In the genomic region with DNA sequence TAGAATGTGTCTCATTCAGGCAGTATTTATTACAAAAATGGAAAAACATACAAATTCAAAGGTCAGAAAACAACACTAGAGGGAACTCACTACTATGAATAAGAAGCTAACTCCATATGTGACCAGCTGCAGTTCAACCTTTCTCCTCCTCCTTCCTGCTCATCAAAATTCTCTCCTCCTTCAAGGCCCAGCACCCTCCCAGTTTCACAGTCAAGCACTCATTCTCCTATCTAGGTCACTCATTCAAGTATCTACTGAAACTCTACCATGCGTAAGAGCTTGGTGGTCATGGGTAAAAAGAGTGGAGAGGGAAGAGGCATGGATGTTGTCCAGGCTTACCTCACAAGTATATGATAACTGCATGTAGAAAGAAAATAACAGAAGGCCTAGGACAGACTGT, we compare ENCODE assay signal across 1 cellular context.
TF ChIP-seq lines count a peak whose summit lies in the region.

No MANE protein-coding gene starts in this region.

TF ChIP-seq in GM23338, 12 proteins besides CTCF, POLR2A, EP300 and RAD21 (continued from another document):
- TF ChIP-seq, protein P1, sequence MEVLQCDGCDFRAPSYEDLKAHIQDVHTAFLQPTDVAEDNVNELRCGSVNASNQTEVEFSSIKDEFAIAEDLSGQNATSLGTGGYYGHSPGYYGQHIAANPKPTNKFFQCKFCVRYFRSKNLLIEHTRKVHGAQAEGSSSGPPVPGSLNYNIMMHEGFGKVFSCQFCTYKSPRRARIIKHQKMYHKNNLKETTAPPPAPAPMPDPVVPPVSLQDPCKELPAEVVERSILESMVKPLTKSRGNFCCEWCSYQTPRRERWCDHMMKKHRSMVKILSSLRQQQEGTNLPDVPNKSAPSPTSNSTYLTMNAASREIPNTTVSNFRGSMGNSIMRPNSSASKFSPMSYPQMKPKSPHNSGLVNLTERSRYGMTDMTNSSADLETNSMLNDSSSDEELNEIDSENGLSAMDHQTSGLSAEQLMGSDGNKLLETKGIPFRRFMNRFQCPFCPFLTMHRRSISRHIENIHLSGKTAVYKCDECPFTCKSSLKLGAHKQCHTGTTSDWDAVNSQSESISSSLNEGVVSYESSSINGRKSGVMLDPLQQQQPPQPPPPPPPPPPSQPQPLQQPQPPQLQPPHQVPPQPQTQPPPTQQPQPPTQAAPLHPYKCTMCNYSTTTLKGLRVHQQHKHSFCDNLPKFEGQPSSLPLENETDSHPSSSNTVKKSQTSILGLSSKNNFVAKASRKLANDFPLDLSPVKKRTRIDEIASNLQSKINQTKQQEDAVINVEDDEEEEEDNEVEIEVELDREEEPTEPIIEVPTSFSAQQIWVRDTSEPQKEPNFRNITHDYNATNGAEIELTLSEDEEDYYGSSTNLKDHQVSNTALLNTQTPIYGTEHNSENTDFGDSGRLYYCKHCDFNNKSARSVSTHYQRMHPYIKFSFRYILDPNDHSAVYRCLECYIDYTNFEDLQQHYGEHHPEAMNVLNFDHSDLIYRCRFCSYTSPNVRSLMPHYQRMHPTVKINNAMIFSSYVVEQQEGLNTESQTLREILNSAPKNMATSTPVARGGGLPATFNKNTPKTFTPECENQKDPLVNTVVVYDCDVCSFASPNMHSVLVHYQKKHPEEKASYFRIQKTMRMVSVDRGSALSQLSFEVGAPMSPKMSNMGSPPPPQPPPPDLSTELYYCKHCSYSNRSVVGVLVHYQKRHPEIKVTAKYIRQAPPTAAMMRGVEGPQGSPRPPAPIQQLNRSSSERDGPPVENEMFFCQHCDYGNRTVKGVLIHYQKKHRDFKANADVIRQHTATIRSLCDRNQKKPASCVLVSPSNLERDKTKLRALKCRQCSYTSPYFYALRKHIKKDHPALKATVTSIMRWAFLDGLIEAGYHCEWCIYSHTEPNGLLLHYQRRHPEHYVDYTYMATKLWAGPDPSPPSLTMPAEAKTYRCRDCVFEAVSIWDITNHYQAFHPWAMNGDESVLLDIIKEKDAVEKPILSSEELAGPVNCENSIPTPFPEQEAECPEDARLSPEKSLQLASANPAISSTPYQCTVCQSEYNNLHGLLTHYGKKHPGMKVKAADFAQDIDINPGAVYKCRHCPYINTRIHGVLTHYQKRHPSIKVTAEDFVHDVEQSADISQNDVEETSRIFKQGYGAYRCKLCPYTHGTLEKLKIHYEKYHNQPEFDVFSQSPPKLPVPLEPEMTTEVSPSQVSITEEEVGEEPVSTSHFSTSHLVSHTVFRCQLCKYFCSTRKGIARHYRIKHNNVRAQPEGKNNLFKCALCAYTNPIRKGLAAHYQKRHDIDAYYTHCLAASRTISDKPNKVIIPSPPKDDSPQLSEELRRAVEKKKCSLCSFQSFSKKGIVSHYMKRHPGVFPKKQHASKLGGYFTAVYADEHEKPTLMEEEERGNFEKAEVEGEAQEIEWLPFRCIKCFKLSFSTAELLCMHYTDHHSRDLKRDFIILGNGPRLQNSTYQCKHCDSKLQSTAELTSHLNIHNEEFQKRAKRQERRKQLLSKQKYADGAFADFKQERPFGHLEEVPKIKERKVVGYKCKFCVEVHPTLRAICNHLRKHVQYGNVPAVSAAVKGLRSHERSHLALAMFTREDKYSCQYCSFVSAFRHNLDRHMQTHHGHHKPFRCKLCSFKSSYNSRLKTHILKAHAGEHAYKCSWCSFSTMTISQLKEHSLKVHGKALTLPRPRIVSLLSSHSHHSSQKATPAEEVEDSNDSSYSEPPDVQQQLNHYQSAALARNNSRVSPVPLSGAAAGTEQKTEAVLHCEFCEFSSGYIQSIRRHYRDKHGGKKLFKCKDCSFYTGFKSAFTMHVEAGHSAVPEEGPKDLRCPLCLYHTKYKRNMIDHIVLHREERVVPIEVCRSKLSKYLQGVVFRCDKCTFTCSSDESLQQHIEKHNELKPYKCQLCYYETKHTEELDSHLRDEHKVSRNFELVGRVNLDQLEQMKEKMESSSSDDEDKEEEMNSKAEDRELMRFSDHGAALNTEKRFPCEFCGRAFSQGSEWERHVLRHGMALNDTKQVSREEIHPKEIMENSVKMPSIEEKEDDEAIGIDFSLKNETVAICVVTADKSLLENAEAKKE (CRISPR knock-in tag; IDR thresholded peaks at IDR 0.05), result no peak
- no peak for TF ChIP-seq POLR2AphosphoS5 (IDR thresholded peaks at IDR 0.05; ENCODE audit: low read depth)
- TF ChIP-seq ZNF331 (CRISPR knock-in tag; IDR thresholded peaks at IDR 0.05; ENCODE audit: low read depth), result no peak
- no peak for TF ChIP-seq EZH2 (IDR thresholded peaks at IDR 0.05; ENCODE audit: low read depth, unreplicated experiment)
- TF ChIP-seq, protein P2, sequence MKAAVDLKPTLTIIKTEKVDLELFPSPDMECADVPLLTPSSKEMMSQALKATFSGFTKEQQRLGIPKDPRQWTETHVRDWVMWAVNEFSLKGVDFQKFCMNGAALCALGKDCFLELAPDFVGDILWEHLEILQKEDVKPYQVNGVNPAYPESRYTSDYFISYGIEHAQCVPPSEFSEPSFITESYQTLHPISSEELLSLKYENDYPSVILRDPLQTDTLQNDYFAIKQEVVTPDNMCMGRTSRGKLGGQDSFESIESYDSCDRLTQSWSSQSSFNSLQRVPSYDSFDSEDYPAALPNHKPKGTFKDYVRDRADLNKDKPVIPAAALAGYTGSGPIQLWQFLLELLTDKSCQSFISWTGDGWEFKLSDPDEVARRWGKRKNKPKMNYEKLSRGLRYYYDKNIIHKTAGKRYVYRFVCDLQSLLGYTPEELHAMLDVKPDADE (IDR thresholded peaks at IDR 0.05), result no peak
- TF ChIP-seq NANOG (IDR thresholded peaks at IDR 0.05; ENCODE audit: borderline replicate concordance), result no peak
- no peak for TF ChIP-seq CREB1 (CRISPR knock-in tag; IDR thresholded peaks at IDR 0.05; ENCODE audit: low read depth)
